ENCODE assay signal across 14 cellular contexts in the genomic region with DNA sequence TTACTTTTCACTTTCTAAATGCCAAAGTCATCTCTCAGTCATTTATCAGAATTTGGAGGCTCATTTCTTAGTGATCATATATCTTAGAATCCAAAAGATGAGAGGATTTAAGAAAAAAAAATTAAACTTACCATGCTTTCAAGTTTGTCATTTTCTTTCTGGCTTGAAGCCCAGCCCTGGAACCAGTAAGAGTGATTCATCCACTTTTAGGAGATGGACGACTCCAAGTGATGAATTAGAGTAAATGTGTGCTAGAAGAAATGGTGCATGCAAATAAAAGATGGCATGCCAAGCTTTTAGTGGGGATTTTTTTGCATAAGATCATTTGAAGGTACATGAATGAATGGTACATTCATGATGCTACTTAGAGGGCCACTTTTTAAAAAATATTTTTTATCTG. TPM values are rescaled to one million over a fixed set of nuclear protein-coding genes. Genes with fewer than 3 reads are reported as not detected.
DNase-seq lines count a peak whose midpoint lies in the region; ATAC-seq and TF ChIP-seq lines count a peak whose summit lies in the region.
"Had no signal": no experiment of that assay in that cellular context is flagged by ENCODE, and none has a peak within 500 bp of the region (broad histone marks: within the 10 kb centered on the region; RNA-seq: fewer than 3 reads in every experiment).

No MANE protein-coding gene starts in this region.

- no peaks in the 10 kb centered on the region for H3K36me3 ChIP-seq in psoas muscle (ENCODE audit: insufficient read depth in 1 of 2, low read depth in 1 of 2)
- H3K36me3 ChIP-seq: prostate gland had no signal

- POLR2A ChIA-PET in activated CD4-positive, alpha-beta memory T cell treated with anti-CD3 and anti-CD28 coated beads, Interleukin-2, amount 10 ng/mL, durations not matched to agents 7 days and 5 days (lab: Charles Lee): interaction anchor here (1.0 kb wide), 1 partner anchor 10 kb away, joined by 3 read pairs; no protein-coding TSS in a partner anchor

- H3K27me3 ChIP-seq in psoas muscle (ENCODE audit: insufficient read depth in 3 of 3, low read length in 2 of 3): no peaks in the 10 kb centered on the region
- H3K27me3 ChIP-seq: dorsolateral prefrontal cortex had no signal

- no peak overlapping the region for H3K4me3 ChIP-seq in epithelial cell of esophagus (ENCODE audit: low read length)
- no peak overlapping the region for H3K4me3 ChIP-seq in psoas muscle
- H3K4me3 ChIP-seq: dorsolateral prefrontal cortex, prostate gland had no signal

- no peak overlapping the region for H3K4me3 Mint-ChIP-seq in activated CD4-positive, alpha-beta memory T cell treated with anti-CD3 and anti-CD28 coated beads, Interleukin-2, amount 10 ng/mL, durations not matched to agents 7 days and 5 days
- H3K4me3 Mint-ChIP-seq in T-helper 2 cell treated with Interferon-gamma antibody and Interleukin-4, amounts not matched to agents 5 μg/mL and 100 μg/mL, for 36 hours: no peak overlapping the region
- H3K4me3 Mint-ChIP-seq: T-helper 1 cell treated with Interleukin-12 subunit alpha and Interleukin-12 subunit beta and Interleukin-4 antibody, amounts not matched to agents 30 μg/mL and 1 μg/mL, for 36 hours had no signal

- ATAC-seq in psoas muscle: no peak

- peaks cover 1% of the 10 kb centered on the region for H3K27me3 Mint-ChIP-seq in activated CD4-positive, alpha-beta memory T cell treated with anti-CD3 and anti-CD28 coated beads, Interleukin-2, amount 10 ng/mL, durations not matched to agents 7 days and 5 days
- peaks cover 7% of the 10 kb centered on the region for H3K27me3 Mint-ChIP-seq in T-helper 2 cell treated with Interferon-gamma antibody and Interleukin-4, amounts not matched to agents 5 μg/mL and 100 μg/mL, for 36 hours (ENCODE audit: low read depth)

- WGBS in psoas muscle, 3 donors: 5 to 32% (median 8%) methylated on average over 1 of the region's 1 CpG

- DNase-seq in DMS 273 (lab: John Stamatoyannopoulos, UW; ENCODE audit: unreplicated experiment) (peak; percentile 12), DMS 273 treated with DMSO at 0.1 percent for 48 hours (lab: John Stamatoyannopoulos, UW) (no peak), NCI-H187 treated with DMSO at 0.1 percent for 48 hours (lab: John Stamatoyannopoulos, UW) (peak; percentile 19), epithelial cell of esophagus (ENCODE audit: low read depth) (peak; percentile 46), psoas muscle (no peak)
- no peak for DNase-seq in activated CD4-positive, alpha-beta T cell treated with anti-CD3 and anti-CD28 coated beads, Interleukin-2, amount 50 U/mL, for 4 hours
- no peak for DNase-seq in activated CD4-positive, alpha-beta memory T cell treated with anti-CD3 and anti-CD28 coated beads, Interleukin-2, amount 10 ng/mL, durations not matched to agents 7 days and 5 days
- DNase-seq in T-helper 2 cell treated with Interferon-gamma antibody and Interleukin-4, amounts not matched to agents 5 μg/mL and 100 μg/mL, for 36 hours (ENCODE audit: low spot score): no peak
- DNase-seq: activated naive CD4-positive, alpha-beta T cell treated with anti-CD3 and anti-CD28 coated beads, Interleukin-2, amount 50 U/mL, for 16 hours; dorsolateral prefrontal cortex; NCI-H1092 had no signal

- H3K9me3 Mint-ChIP-seq in activated CD4-positive, alpha-beta memory T cell treated with anti-CD3 and anti-CD28 coated beads, Interleukin-2, amount 10 ng/mL, durations not matched to agents 7 days and 5 days: no peaks in the 10 kb centered on the region
- no peaks in the 10 kb centered on the region for H3K9me3 Mint-ChIP-seq in T-helper 2 cell treated with Interferon-gamma antibody and Interleukin-4, amounts not matched to agents 5 μg/mL and 100 μg/mL, for 36 hours
- H3K9me3 Mint-ChIP-seq: T-helper 1 cell treated with Interleukin-12 subunit alpha and Interleukin-12 subunit beta and Interleukin-4 antibody, amounts not matched to agents 30 μg/mL and 1 μg/mL, for 36 hours had no signal

- intact Hi-C loops in psoas muscle (cut with DNase I): no loop called here

- TF ChIP-seq CTCF in epithelial cell of esophagus (IDR thresholded peaks at IDR 0.05; ENCODE audit: insufficient read depth, low read depth, low read length, missing control alignments): no peak
- no peak for TF ChIP-seq CTCF in psoas muscle (IDR thresholded peaks at IDR 0.05)

- H3K4me1 Mint-ChIP-seq in activated CD4-positive, alpha-beta memory T cell treated with anti-CD3 and anti-CD28 coated beads, Interleukin-2, amount 10 ng/mL, durations not matched to agents 7 days and 5 days: peaks cover 42% of the 10 kb centered on the region
- peaks cover 25% of the 10 kb centered on the region for H3K4me1 Mint-ChIP-seq in T-helper 2 cell treated with Interferon-gamma antibody and Interleukin-4, amounts not matched to agents 5 μg/mL and 100 μg/mL, for 36 hours (ENCODE audit: low read depth)

- H3K9me3 ChIP-seq in psoas muscle: no peaks in the 10 kb centered on the region
- H3K9me3 ChIP-seq: prostate gland had no signal

- no peaks in the 10 kb centered on the region for H3K36me3 Mint-ChIP-seq in activated CD4-positive, alpha-beta memory T cell treated with anti-CD3 and anti-CD28 coated beads, Interleukin-2, amount 10 ng/mL, durations not matched to agents 7 days and 5 days (ENCODE audit: low read depth)
- H3K36me3 Mint-ChIP-seq in T-helper 2 cell treated with Interferon-gamma antibody and Interleukin-4, amounts not matched to agents 5 μg/mL and 100 μg/mL, for 36 hours (ENCODE audit: low read depth): no peaks in the 10 kb centered on the region

- no peak overlapping the region for H3K27ac Mint-ChIP-seq in activated CD4-positive, alpha-beta memory T cell treated with anti-CD3 and anti-CD28 coated beads, Interleukin-2, amount 10 ng/mL, durations not matched to agents 7 days and 5 days
- H3K27ac Mint-ChIP-seq in T-helper 2 cell treated with Interferon-gamma antibody and Interleukin-4, amounts not matched to agents 5 μg/mL and 100 μg/mL, for 36 hours: no peak overlapping the region
- H3K27ac Mint-ChIP-seq: T-helper 1 cell treated with Interleukin-12 subunit alpha and Interleukin-12 subunit beta and Interleukin-4 antibody, amounts not matched to agents 30 μg/mL and 1 μg/mL, for 36 hours had no signal

- peaks cover 57% of the 10 kb centered on the region for H3K4me1 ChIP-seq in psoas muscle

- CTCF ChIA-PET in activated CD4-positive, alpha-beta memory T cell treated with anti-CD3 and anti-CD28 coated beads, Interleukin-2, amount 10 ng/mL, durations not matched to agents 7 days and 5 days (lab: Charles Lee): no interaction called here

- H3K27ac ChIP-seq in psoas muscle: peak overlapping the region; percentile 14
- H3K27ac ChIP-seq: 22Rv1, prostate gland had no signal

RNA-seq across cellular contexts. Expression of gene PLCB1, which starts 20.1 kb away (rescaled TPM):
- total RNA-seq in psoas muscle: 10 to 100 TPM in 1 of 4 donors, 1 to 10 TPM in 3; 4.2 to 10.7 (median 6.9) TPM
- 1 to 10 TPM; 1.5 to 3.2 (median 2.5) TPM for polyA plus RNA-seq in psoas muscle
- 1 to 10 TPM; 1.9 to 2.2 TPM for total RNA-seq in activated CD4-positive, alpha-beta memory T cell treated with anti-CD3 and anti-CD28 coated beads, Interleukin-2, amount 10 ng/mL, durations not matched to agents 7 days and 5 days

Comparison
In these comparisons a context has a peak if more than half of its experiments do, and no peak if none do; other contexts are left out.
1. DNase-seq: peak in DMS 273 (single experiment), NCI-H187 treated with DMSO at 0.1 percent for 48 hours (single experiment) and epithelial cell of esophagus (single experiment); none in DMS 273 treated with DMSO at 0.1 percent for 48 hours (single experiment), psoas muscle (0 of 2), activated CD4-positive, alpha-beta T cell treated with anti-CD3 and anti-CD28 coated beads, Interleukin-2, amount 50 U/mL, for 4 hours (0 of 2), activated CD4-positive, alpha-beta memory T cell treated with anti-CD3 and anti-CD28 coated beads, Interleukin-2, amount 10 ng/mL, durations not matched to agents 7 days and 5 days (single experiment) and T-helper 2 cell treated with Interferon-gamma antibody and Interleukin-4, amounts not matched to agents 5 μg/mL and 100 μg/mL, for 36 hours (single experiment).